In the genomic region with DNA sequence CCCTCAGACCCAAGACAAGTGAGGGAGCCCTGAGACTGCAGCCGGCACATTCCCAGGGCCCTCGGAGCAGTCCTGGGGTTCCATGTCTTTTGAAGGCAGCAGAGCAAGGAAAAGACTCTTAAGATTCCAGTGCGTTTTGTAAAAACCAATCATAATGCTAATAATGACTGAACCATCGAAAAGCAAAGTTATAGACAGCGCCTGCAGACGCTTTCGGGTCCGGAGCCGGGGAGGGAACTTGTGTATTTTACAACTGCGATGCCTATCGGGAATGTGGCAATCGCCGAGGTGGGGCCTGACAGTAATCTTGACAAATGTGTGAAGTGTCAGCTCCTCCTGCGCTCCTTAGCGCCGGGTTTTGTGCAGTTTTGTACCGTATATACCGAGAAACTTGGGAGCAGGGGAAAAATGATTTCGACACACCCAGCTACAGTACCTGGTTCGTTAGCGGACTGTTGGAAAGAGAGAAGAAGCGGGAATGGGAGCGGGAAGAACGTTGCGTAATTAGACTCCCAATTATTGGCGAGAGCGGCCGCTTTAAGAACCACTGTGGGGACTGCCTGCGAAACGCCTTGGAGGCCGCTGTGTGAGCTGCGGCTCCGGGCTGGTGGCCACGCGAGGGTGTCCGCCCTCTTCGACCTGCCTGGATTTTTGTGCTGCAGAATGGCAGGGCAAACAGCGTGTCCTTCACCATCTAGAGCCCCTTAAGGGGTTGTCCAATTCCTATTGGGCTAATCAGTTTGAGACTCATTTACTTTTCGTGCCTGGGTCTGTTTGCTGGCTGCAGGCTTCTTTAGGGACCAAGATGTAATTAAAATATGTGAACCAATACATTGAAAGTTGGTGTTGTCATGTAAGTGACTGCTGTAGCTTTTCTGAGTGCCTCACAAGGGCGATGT, we compare ENCODE assay signal across 8 cellular contexts. TPM values are rescaled to one million over a fixed set of nuclear protein-coding genes. Genes with fewer than 3 reads are reported as not detected.
A peak's percentile ranks its signal among the peaks of the same experiment; 100 is the strongest.
DNase-seq lines count a peak whose midpoint lies in the region; ATAC-seq and TF ChIP-seq lines count a peak whose summit lies in the region.

No MANE protein-coding gene starts in this region.

- H3K9me3 Mint-ChIP-seq in CD14-positive monocyte (peaks cover 0 to 17% (median 8%) of the 10 kb centered on the region in 7 donors), WTC11 (peaks cover 4% of the 10 kb centered on the region; the same call in 1 of the 2 replicates), naive B cell (no peaks in the 10 kb centered on the region)

- no peak for TF ChIP-seq CTCF in CD14-positive monocyte (IDR thresholded peaks at IDR 0.05)
- TF ChIP-seq CTCF in WTC11 (IDR thresholded peaks at IDR 0.05): no peak
- no peak for TF ChIP-seq CTCF in fibroblast of mammary gland (conservative IDR thresholded peaks at IDR 0.05; ENCODE audit: control insufficient read depth, insufficient read depth, low read depth, low read length)

- DNase-seq in CD14-positive monocyte (ENCODE audit: low spot score) (no peak), HUDEP-2 (lab: John Stamatoyannopoulos, UW; ENCODE audit: unreplicated experiment in 76 of 76) (peak in 53 of 76 experiments; percentile 4 to 59 (median 34)), WTC11 (ENCODE audit: low spot score) (peak; percentile 31), fibroblast of mammary gland (ENCODE audit: low read depth) (peak; percentile 79), naive B cell (no peak), LoVo (ENCODE audit: low spot score) (no peak)
- no peak for DNase-seq in effector CD4-positive, alpha-beta T cell

- ATAC-seq in WTC11 (0 out of 2 replicates have a peak, but pooled peaks have one; percentile 0), naive B cell (ENCODE audit: low read depth in 2 of 2) (no peak), GM19467 (IDR thresholded peaks at IDR 0.05; ENCODE audit: unreplicated experiment) (no peak)

- peak overlapping the region; percentile 77 for H3K4me3 ChIP-seq in fibroblast of mammary gland (ENCODE audit: control insufficient read depth, low read depth, low read length)

- H3K4me1 Mint-ChIP-seq in CD14-positive monocyte (peaks cover 33% of the 10 kb centered on the region), WTC11 (peaks cover 49% of the 10 kb centered on the region), naive B cell (peaks cover 22 to 32% (median 25%) of the 10 kb centered on the region in 3 donors)

- peak overlapping the region in 1 of 7 donors; percentile 42 for H3K27ac Mint-ChIP-seq in CD14-positive monocyte
- no peak overlapping the region for H3K27ac Mint-ChIP-seq in WTC11
- H3K27ac Mint-ChIP-seq in naive B cell: peak overlapping the region in 2 of 6 donors; percentile 11 to 97

- POLR2A ChIA-PET in WTC11 (lab: Charles Lee): no interaction called here

- H3K27me3 Mint-ChIP-seq in CD14-positive monocyte (ENCODE audit: low read depth in 3 of 3) (peaks cover 77 to 86% (median 80%) of the 10 kb centered on the region in 3 donors), WTC11 (ENCODE audit: low read depth) (peaks cover 86% of the 10 kb centered on the region), naive B cell (peaks cover 58 to 72% (median 67%) of the 10 kb centered on the region in 3 donors)

- peaks cover 8 to 12% of the 10 kb centered on the region in 2 donors for H3K36me3 Mint-ChIP-seq in CD14-positive monocyte
- no peaks in the 10 kb centered on the region for H3K36me3 Mint-ChIP-seq in WTC11
- H3K36me3 Mint-ChIP-seq in naive B cell: peaks cover 0 to under 1% of the 10 kb centered on the region in 2 donors

- CTCF ChIA-PET in WTC11 (lab: Charles Lee): interaction anchor here (0.7 to 1.4 kb wide), 4 partner anchors 28 to 237 kb away, joined by 3 to 4 read pairs (median 3); no protein-coding TSS in a partner anchor

- intact Hi-C loops in CD14-positive monocyte (cut with micrococcal nuclease): loop anchor here in 1 of 2 donors (5.0 to 10.0 kb wide), 2 partner anchors 72 to 215 kb away; no protein-coding TSS in a partner anchor

- H3K4me3 Mint-ChIP-seq in CD14-positive monocyte: peak overlapping the region; percentile 88 to 98
- peak overlapping the region; percentile 83 for H3K4me3 Mint-ChIP-seq in WTC11
- H3K4me3 Mint-ChIP-seq in naive B cell: peak overlapping the region; percentile 85 to 96 (median 92)

TF ChIP-seq in WTC11, 78 proteins besides CTCF, POLR2A, EP300 and RAD21:
- TF ChIP-seq GABPB1 (CRISPR knock-in tag; IDR thresholded peaks at IDR 0.05) (peak; percentile 36; the same call in 1 of the 2 replicates), ESRRA (CRISPR knock-in tag; IDR thresholded peaks at IDR 0.05; ENCODE audit: borderline replicate concordance) (0 out of 2 replicates have a peak, but pooled peaks have one; percentile 19), PRRX2 (CRISPR knock-in tag; IDR thresholded peaks at IDR 0.05) (no peak)

RNA-seq across cellular contexts. Expression of a gene that starts 2.4 kb away (rescaled TPM):
- polyA plus RNA-seq in CD14-positive monocyte (under 1 TPM; 0.11 to 0.88 TPM), naive B cell (ENCODE audit: low read depth in 6 of 6) (not detected)
- 4.5 to 8.5 TPM (median 4.7 TPM) in 3 replicates for total RNA-seq in WTC11 (2021)

Comparison
In these comparisons a context has a peak if more than half of its experiments do, and no peak if none do; other contexts are left out.
1. DNase-seq: peak in HUDEP-2 (53 of 76), WTC11 (single experiment) and fibroblast of mammary gland (single experiment); none in CD14-positive monocyte (single experiment), naive B cell (single experiment), LoVo (single experiment) and effector CD4-positive, alpha-beta T cell (single experiment).
2. Peak in every context shown above with its lines, with median percentiles within 50 percentile points of each other: H3K4me3 Mint-ChIP-seq.